In the genomic region with DNA sequence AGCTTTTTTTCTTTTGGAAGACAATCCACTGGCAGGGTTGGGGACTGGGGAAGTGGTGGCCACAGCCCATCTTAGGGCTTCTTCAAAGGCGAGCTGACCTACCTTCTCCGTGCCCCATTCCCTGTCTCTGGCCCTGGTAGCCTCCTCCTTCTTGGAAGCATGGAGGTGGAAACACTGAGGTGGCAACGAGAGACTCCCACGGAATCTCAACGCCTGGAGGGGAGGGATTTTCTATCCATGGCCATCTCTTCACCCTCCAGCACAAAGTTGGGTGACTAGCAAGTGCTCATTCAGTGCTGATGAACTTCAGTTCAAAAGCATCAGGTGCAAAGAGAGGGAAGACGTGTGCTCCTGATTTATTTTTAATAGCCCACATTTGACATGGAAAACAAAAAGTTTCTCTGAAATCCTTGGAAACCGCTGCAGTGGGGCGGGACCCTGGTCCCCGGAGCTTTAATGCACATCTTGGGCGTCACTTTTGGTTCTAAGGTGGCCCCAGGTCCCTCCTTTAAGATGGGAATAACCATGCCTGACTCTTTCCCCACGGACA, we compare ENCODE assay signal across 8 cellular contexts. TPM values are rescaled to one million over a fixed set of nuclear protein-coding genes. Genes with fewer than 3 reads are reported as not detected.
A peak's percentile ranks its signal among the peaks of the same experiment; 100 is the strongest.
DNase-seq lines count a peak whose midpoint lies in the region; ATAC-seq and TF ChIP-seq lines count a peak whose summit lies in the region.

No MANE protein-coding gene starts in this region.

- no peaks in the 10 kb centered on the region for H3K36me3 Mint-ChIP-seq in activated T-cell treated with anti-CD3 and anti-CD28 coated beads, Interleukin-2, amount 50 U/mL, for 4 hours (ENCODE audit: insufficient read depth)

- peaks cover 6 to 28% of the 10 kb centered on the region in 2 donors for H3K4me1 ChIP-seq in adrenal gland (replicated peaks in 1 of 2)
- peaks cover 0 to 14% (median 9%) of the 10 kb centered on the region in 4 donors for H3K4me1 ChIP-seq in liver (ENCODE audit: control insufficient read depth in 4 of 4, insufficient read depth in 4 of 4, low read length in 3 of 4)
- peaks cover 0 to 16% (median 2%) of the 10 kb centered on the region in 4 donors for H3K4me1 ChIP-seq in tibial nerve

- TF ChIP-seq POLR2A in adrenal gland (IDR thresholded peaks at IDR 0.05): no peak
- TF ChIP-seq POLR2A in tibial nerve (IDR thresholded peaks at IDR 0.05): no peak

- H3K4me1 Mint-ChIP-seq in activated T-cell treated with anti-CD3 and anti-CD28 coated beads, Interleukin-2, amount 50 U/mL, for 4 hours (ENCODE audit: low read depth): peaks cover 13% of the 10 kb centered on the region

- H3K4me3 ChIP-seq in adrenal gland: peak overlapping the region; percentile 44 to 87 (median 76)
- peak overlapping the region; percentile 80 to 100 (median 100) for H3K4me3 ChIP-seq in liver (ENCODE audit: low read depth in 1 of 3, low read length in 3 of 3)
- peak overlapping the region; percentile 56 to 77 (median 71) for H3K4me3 ChIP-seq in tibial nerve

- no peak for DNase-seq in activated T-cell treated with anti-CD3 and anti-CD28 coated beads, Interleukin-2, amount 50 U/mL, for 4 hours
- no peak for DNase-seq in activated T-cell treated with anti-CD3 and anti-CD28 coated beads for 4 hours
- peak in 2 of 7 donors; percentile 11 to 49 for DNase-seq in adrenal gland
- no peak for DNase-seq in tibial nerve (ENCODE audit: low spot score in 2 of 2)
- no peak for DNase-seq in A172 (ENCODE audit: low spot score)
- no peak for DNase-seq in NCI-H2081 (lab: John Stamatoyannopoulos, UW)

- no peaks in the 10 kb centered on the region for H3K9me3 Mint-ChIP-seq in activated T-cell treated with anti-CD3 and anti-CD28 coated beads, Interleukin-2, amount 50 U/mL, for 4 hours

- H3K9me3 ChIP-seq in adrenal gland (replicated peaks in 1 of 3) (no peaks in the 10 kb centered on the region), liver (ENCODE audit: control insufficient read depth in 4 of 4, low read length in 3 of 4) (no peaks in the 10 kb centered on the region), tibial nerve (no peaks in the 10 kb centered on the region)

- WGBS in adrenal gland, 4 donors: 17 to 26% (median 20%) methylated on average over 10 to 11 of the region's 11 CpGs
- 25% methylated on average over 11 of the region's 11 CpGs for WGBS in liver
- 31 to 32% methylated on average over 11 of the region's 11 CpGs for whole genome bisulfite sequencing in tibial nerve, 2 donors

- TF ChIP-seq EP300 in tibial nerve (IDR thresholded peaks at IDR 0.05): no peak

- no peak for ATAC-seq in activated T-cell treated with anti-CD3 and anti-CD28 coated beads, Interleukin-2, amount 50 U/mL, for 4 hours
- ATAC-seq in HG03342 (IDR thresholded peaks at IDR 0.05; ENCODE audit: unreplicated experiment): no peak

- H3K27me3 ChIP-seq in adrenal gland (no peaks in the 10 kb centered on the region), liver (ENCODE audit: control insufficient read depth in 4 of 4, insufficient read depth in 4 of 4, low read length in 3 of 4) (no peaks in the 10 kb centered on the region), tibial nerve (no peaks in the 10 kb centered on the region)

- H3K27me3 Mint-ChIP-seq in activated T-cell treated with anti-CD3 and anti-CD28 coated beads, Interleukin-2, amount 50 U/mL, for 4 hours (ENCODE audit: low read depth): peaks cover 2% of the 10 kb centered on the region

- peak overlapping the region in 1 of 2 donors; percentile 91 for H3K9ac ChIP-seq in liver (ENCODE audit: low read depth in 1 of 2, low read length in 2 of 2)

- peak overlapping the region; percentile 89 for H3K4me3 Mint-ChIP-seq in activated T-cell treated with anti-CD3 and anti-CD28 coated beads, Interleukin-2, amount 50 U/mL, for 4 hours

- H3K27ac ChIP-seq in adrenal gland: peak overlapping the region in 4 of 5 donors; percentile 43 to 78 (median 62)
- H3K27ac ChIP-seq in liver (ENCODE audit: low read depth in 1 of 2, low read length in 2 of 2): no peak overlapping the region
- peak overlapping the region in 1 of 4 donors; percentile 67 for H3K27ac ChIP-seq in tibial nerve

- no peak for TF ChIP-seq CTCF in adrenal gland (IDR thresholded peaks at IDR 0.05)
- no peak for TF ChIP-seq CTCF in liver (IDR thresholded peaks at IDR 0.05; ENCODE audit: low read depth, low read length, missing input control)
- no peak for TF ChIP-seq CTCF in tibial nerve (IDR thresholded peaks at IDR 0.05)

- H3K36me3 ChIP-seq in adrenal gland (replicated peaks in 1 of 2) (no peaks in the 10 kb centered on the region), liver (ENCODE audit: control insufficient read depth in 4 of 4, insufficient read depth in 3 of 4, low read depth in 1 of 4, low read length in 3 of 4) (no peaks in the 10 kb centered on the region), tibial nerve (no peaks in the 10 kb centered on the region)

- intact Hi-C loops in adrenal gland (cut with DNase I): loop anchor here in 1 of 2 donors (10.0 kb wide), 1 partner anchor 93 kb away; no protein-coding TSS in a partner anchor

- TF ChIP-seq RAD21 in liver (IDR thresholded peaks at IDR 0.05): no peak

TF ChIP-seq in liver, 16 proteins besides CTCF, POLR2A, EP300 and RAD21:
- TF ChIP-seq, protein P1, sequence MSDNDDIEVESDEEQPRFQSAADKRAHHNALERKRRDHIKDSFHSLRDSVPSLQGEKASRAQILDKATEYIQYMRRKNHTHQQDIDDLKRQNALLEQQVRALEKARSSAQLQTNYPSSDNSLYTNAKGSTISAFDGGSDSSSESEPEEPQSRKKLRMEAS (IDR thresholded peaks at IDR 0.05): no peak
- TF ChIP-seq TAF1 (conservative IDR thresholded peaks at IDR 0.05): no peak

RNA-seq across cellular contexts. Expression of gene ARMC9, which starts 0.6 kb away (rescaled TPM):
- total RNA-seq in activated T-cell treated with anti-CD3 and anti-CD28 coated beads, Interleukin-2, amount 50 U/mL, for 4 hours: 1 to 10 TPM; 3.3 to 6.4 (median 5.9) TPM
- total RNA-seq in adrenal gland (100 to 1,000 TPM in 1 of 8 donors, 10 to 100 TPM in 7; 36.5 to 109 (median 59.1) TPM), liver (1 to 10 TPM; 2.2 to 2.3 TPM), tibial nerve (10 to 100 TPM in 3 of 4 donors, 1 to 10 TPM in 1; 8.7 to 30.0 (median 18.6) TPM)
- polyA plus RNA-seq in adrenal gland (10 to 100 TPM; 22.0 to 61.9 (median 49.3) TPM), liver (1 to 10 TPM; 1.1 to 1.4 TPM)
- total RNA-seq in A172 (2014; rRNA removed; shearing (Covaris generic)): 56.5 and 69.8 TPM in 2 replicates

Comparison
In these comparisons a context has a peak if more than half of its experiments do, and no peak if none do; other contexts are left out.
1. H3K27ac ChIP-seq: peak in adrenal gland (4 of 5); none in liver (0 of 2).
2. Peak in every context shown above with its lines, with median percentiles within 50 percentile points of each other: H3K4me3 ChIP-seq.